In genomic region chr7:106553446-106553836, GRCh38 we compare ENCODE assay signal across 1 cellular context.
TF ChIP-seq lines count a peak whose summit lies in the region.

No MANE protein-coding gene starts in this region.

TF ChIP-seq in K562, 482 proteins besides CTCF, POLR2A, EP300 and RAD21 (continued from another document and continues in another):
- TF ChIP-seq, protein P1, sequence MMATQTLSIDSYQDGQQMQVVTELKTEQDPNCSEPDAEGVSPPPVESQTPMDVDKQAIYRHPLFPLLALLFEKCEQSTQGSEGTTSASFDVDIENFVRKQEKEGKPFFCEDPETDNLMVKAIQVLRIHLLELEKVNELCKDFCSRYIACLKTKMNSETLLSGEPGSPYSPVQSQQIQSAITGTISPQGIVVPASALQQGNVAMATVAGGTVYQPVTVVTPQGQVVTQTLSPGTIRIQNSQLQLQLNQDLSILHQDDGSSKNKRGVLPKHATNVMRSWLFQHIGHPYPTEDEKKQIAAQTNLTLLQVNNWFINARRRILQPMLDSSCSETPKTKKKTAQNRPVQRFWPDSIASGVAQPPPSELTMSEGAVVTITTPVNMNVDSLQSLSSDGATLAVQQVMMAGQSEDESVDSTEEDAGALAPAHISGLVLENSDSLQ (IDR thresholded peaks at IDR 0.05): peak; percentile 36
- TF ChIP-seq MTA3 (IDR thresholded peaks at IDR 0.05; ENCODE audit: borderline replicate concordance) (no peak), XRCC4 (IDR thresholded peaks at IDR 0.05; ENCODE audit: extremely low read depth, insufficient read depth, insufficient read length) (no peak), CREBBP (IDR thresholded peaks at IDR 0.05; ENCODE audit: low read depth, low read length) (no peak), ESRRA (IDR thresholded peaks at IDR 0.05; ENCODE audit: borderline replicate concordance, low read depth) (no peak), NCOR1 (IDR thresholded peaks at IDR 0.05) (peak; percentile 30; the same call in 1 of the 2 replicates), MEIS2 (IDR thresholded peaks at IDR 0.05; ENCODE audit: partially characterized antibody) (peak; percentile 5), TCF3 (CRISPR knock-in tag; IDR thresholded peaks at IDR 0.05) (peak; percentile 58), CXXC5 (CRISPR knock-in tag; IDR thresholded peaks at IDR 0.05) (peak; percentile 46), MAZ (CRISPR knock-in tag; conservative IDR thresholded peaks at IDR 0.05 in 1 of 2, IDR thresholded peaks at IDR 0.05 in 1 of 2) (peak in 1 of 2 experiments; percentile 47; a peak in 1 of 4 replicates), ATF6 (CRISPR knock-in tag; IDR thresholded peaks at IDR 0.05) (0 out of 2 replicates have a peak, but pooled peaks have one; percentile 34), ZNF395 (CRISPR knock-in tag; IDR thresholded peaks at IDR 0.05) (peak; percentile 85), CCNT2 (IDR thresholded peaks at IDR 0.05; ENCODE audit: borderline replicate concordance, extremely low read depth, insufficient read length, low read depth, low read length) (no peak), BACH1 (tag; IDR thresholded peaks at IDR 0.05) (0 out of 2 replicates have a peak, but pooled peaks have one; percentile 37), ZBTB8A (IDR thresholded peaks at IDR 0.05; ENCODE audit: partially characterized antibody) (no peak), CHAMP1 (IDR thresholded peaks at IDR 0.05) (peak; percentile 66; the same call in 1 of the 2 replicates), ZNF57 (CRISPR knock-in tag; IDR thresholded peaks at IDR 0.05) (no peak), DNMT1 (IDR thresholded peaks at IDR 0.05) (no peak), FOXO4 (CRISPR knock-in tag; IDR thresholded peaks at IDR 0.05) (no peak), HSF4 (CRISPR knock-in tag; IDR thresholded peaks at IDR 0.05; ENCODE audit: borderline replicate concordance) (no peak), SREBF1 (IDR thresholded peaks at IDR 0.05; ENCODE audit: borderline replicate concordance, low read depth, low read length) (0 out of 2 replicates have a peak, but pooled peaks have one; percentile 33), FOXA1 (IDR thresholded peaks at IDR 0.05; ENCODE audit: borderline replicate concordance) (no peak), ZNF174 (CRISPR knock-in tag; IDR thresholded peaks at IDR 0.05) (no peak), C11orf30 (IDR thresholded peaks at IDR 0.05; ENCODE audit: low read depth) (no peak), ZNF197 (CRISPR knock-in tag; IDR thresholded peaks at IDR 0.05; ENCODE audit: low read depth) (no peak), ZNF146 (CRISPR knock-in tag; IDR thresholded peaks at IDR 0.05; ENCODE audit: unreplicated experiment) (peak; percentile 14), CREB3L1 (IDR thresholded peaks at IDR 0.05; ENCODE audit: borderline replicate concordance, low read depth) (no peak), SOX6 (IDR thresholded peaks at IDR 0.05) (peak; percentile 14; the same call in 1 of the 2 replicates), TOE1 (IDR thresholded peaks at IDR 0.05; ENCODE audit: borderline replicate concordance) (no peak), TOE1 (CRISPR knock-in tag; IDR thresholded peaks at IDR 0.05; ENCODE audit: borderline replicate concordance, low read depth) (no peak), GATAD2B (IDR thresholded peaks at IDR 0.05; ENCODE audit: borderline replicate concordance) (peak; percentile 32; the same call in 1 of the 2 replicates), BDP1 (IDR thresholded peaks at IDR 0.05; ENCODE audit: insufficient read depth, insufficient read length) (no peak), DIDO1 (tag; IDR thresholded peaks at IDR 0.05; ENCODE audit: low read depth) (no peak), SIN3A (IDR thresholded peaks at IDR 0.05; ENCODE audit: borderline replicate concordance in 2 of 2, control insufficient read depth in 1 of 2, low read depth in 2 of 2, low read length in 2 of 2) (no peak), NR2C1 (IDR thresholded peaks at IDR 0.05) (no peak), NR2C1 (tag; IDR thresholded peaks at IDR 0.05) (no peak)
- TF ChIP-seq, protein P2, sequence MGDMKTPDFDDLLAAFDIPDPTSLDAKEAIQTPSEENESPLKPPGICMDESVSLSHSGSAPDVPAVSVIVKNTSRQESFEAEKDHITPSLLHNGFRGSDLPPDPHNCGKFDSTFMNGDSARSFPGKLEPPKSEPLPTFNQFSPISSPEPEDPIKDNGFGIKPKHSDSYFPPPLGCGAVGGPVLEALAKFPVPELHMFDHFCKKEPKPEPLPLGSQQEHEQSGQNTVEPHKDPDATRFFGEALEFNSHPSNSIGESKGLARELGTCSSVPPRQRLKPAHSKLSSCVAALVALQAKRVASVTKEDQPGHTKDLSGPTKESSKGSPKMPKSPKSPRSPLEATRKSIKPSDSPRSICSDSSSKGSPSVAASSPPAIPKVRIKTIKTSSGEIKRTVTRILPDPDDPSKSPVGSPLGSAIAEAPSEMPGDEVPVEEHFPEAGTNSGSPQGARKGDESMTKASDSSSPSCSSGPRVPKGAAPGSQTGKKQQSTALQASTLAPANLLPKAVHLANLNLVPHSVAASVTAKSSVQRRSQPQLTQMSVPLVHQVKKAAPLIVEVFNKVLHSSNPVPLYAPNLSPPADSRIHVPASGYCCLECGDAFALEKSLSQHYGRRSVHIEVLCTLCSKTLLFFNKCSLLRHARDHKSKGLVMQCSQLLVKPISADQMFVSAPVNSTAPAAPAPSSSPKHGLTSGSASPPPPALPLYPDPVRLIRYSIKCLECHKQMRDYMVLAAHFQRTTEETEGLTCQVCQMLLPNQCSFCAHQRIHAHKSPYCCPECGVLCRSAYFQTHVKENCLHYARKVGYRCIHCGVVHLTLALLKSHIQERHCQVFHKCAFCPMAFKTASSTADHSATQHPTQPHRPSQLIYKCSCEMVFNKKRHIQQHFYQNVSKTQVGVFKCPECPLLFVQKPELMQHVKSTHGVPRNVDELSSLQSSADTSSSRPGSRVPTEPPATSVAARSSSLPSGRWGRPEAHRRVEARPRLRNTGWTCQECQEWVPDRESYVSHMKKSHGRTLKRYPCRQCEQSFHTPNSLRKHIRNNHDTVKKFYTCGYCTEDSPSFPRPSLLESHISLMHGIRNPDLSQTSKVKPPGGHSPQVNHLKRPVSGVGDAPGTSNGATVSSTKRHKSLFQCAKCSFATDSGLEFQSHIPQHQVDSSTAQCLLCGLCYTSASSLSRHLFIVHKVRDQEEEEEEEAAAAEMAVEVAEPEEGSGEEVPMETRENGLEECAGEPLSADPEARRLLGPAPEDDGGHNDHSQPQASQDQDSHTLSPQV (IDR thresholded peaks at IDR 0.05): 0 out of 2 replicates have a peak, but pooled peaks have one; percentile 36
- TF ChIP-seq, protein P3, sequence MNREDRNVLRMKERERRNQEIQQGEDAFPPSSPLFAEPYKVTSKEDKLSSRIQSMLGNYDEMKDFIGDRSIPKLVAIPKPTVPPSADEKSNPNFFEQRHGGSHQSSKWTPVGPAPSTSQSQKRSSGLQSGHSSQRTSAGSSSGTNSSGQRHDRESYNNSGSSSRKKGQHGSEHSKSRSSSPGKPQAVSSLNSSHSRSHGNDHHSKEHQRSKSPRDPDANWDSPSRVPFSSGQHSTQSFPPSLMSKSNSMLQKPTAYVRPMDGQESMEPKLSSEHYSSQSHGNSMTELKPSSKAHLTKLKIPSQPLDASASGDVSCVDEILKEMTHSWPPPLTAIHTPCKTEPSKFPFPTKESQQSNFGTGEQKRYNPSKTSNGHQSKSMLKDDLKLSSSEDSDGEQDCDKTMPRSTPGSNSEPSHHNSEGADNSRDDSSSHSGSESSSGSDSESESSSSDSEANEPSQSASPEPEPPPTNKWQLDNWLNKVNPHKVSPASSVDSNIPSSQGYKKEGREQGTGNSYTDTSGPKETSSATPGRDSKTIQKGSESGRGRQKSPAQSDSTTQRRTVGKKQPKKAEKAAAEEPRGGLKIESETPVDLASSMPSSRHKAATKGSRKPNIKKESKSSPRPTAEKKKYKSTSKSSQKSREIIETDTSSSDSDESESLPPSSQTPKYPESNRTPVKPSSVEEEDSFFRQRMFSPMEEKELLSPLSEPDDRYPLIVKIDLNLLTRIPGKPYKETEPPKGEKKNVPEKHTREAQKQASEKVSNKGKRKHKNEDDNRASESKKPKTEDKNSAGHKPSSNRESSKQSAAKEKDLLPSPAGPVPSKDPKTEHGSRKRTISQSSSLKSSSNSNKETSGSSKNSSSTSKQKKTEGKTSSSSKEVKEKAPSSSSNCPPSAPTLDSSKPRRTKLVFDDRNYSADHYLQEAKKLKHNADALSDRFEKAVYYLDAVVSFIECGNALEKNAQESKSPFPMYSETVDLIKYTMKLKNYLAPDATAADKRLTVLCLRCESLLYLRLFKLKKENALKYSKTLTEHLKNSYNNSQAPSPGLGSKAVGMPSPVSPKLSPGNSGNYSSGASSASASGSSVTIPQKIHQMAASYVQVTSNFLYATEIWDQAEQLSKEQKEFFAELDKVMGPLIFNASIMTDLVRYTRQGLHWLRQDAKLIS (CRISPR knock-in tag; IDR thresholded peaks at IDR 0.05): 0 out of 2 replicates have a peak, but pooled peaks have one; percentile 52
- TF ChIP-seq, protein P4, sequence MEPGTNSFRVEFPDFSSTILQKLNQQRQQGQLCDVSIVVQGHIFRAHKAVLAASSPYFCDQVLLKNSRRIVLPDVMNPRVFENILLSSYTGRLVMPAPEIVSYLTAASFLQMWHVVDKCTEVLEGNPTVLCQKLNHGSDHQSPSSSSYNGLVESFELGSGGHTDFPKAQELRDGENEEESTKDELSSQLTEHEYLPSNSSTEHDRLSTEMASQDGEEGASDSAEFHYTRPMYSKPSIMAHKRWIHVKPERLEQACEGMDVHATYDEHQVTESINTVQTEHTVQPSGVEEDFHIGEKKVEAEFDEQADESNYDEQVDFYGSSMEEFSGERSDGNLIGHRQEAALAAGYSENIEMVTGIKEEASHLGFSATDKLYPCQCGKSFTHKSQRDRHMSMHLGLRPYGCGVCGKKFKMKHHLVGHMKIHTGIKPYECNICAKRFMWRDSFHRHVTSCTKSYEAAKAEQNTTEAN (CRISPR knock-in tag; IDR thresholded peaks at IDR 0.05): no peak
